12 cellular contexts compared by ENCODE assay signal in genomic region chr3:188220988-188221818, GRCh38.
DNase-seq lines count a peak whose midpoint lies in the region; TF ChIP-seq lines count a peak whose summit lies in the region.
"Had no signal": no experiment of that assay in that cellular context is flagged by ENCODE, and none has a peak within 500 bp of the region (broad histone marks: within the 10 kb centered on the region; RNA-seq: fewer than 3 reads in every experiment).

No MANE protein-coding gene starts in this region.

- no peaks in the 10 kb centered on the region for H3K27me3 ChIP-seq in liver (ENCODE audit: control insufficient read depth in 4 of 4, insufficient read depth in 4 of 4, low read length in 3 of 4)
- no peaks in the 10 kb centered on the region for H3K27me3 ChIP-seq in stomach smooth muscle (ENCODE audit: control insufficient read depth in 1 of 2, insufficient read depth in 2 of 2, low read length in 2 of 2)

- no peak overlapping the region for H3K27ac ChIP-seq in liver (ENCODE audit: low read depth in 1 of 2, low read length in 2 of 2)
- H3K27ac ChIP-seq in stomach smooth muscle (ENCODE audit: low read length) = peak overlapping the region; percentile 100

- H3K4me1 ChIP-seq in liver (ENCODE audit: control insufficient read depth in 4 of 4, insufficient read depth in 4 of 4, low read length in 3 of 4) = peaks cover 0 to 11% (median 9%) of the 10 kb centered on the region in 4 donors
- H3K4me1 ChIP-seq in stomach smooth muscle (ENCODE audit: control insufficient read depth, insufficient read depth, low read length) = peaks cover 57% of the 10 kb centered on the region

- H3K36me3 ChIP-seq in liver (ENCODE audit: control insufficient read depth in 4 of 4, insufficient read depth in 3 of 4, low read depth in 1 of 4, low read length in 3 of 4) (peaks cover 0 to 4% (median 0%) of the 10 kb centered on the region in 4 donors), stomach smooth muscle (ENCODE audit: control insufficient read depth in 2 of 2, insufficient read depth in 2 of 2, low read length in 2 of 2) (peaks cover 10 to 22% of the 10 kb centered on the region in 2 donors)

- WGBS in liver = 77% methylated on average over 11 of the region's 11 CpGs

- H3K4me3 ChIP-seq in liver (ENCODE audit: low read depth in 1 of 3, low read length in 3 of 3) (no peak overlapping the region), stomach smooth muscle (ENCODE audit: low read length in 2 of 2) (peak overlapping the region; percentile 27 to 62)
- H3K4me3 ChIP-seq: GM23338 had no signal

- DNase-seq in HCEC 1CT (peak; percentile 87), dermis blood vessel endothelial cell (peak; percentile 28), NCI-H2171 treated with DMSO at 0.1 percent for 48 hours (lab: John Stamatoyannopoulos, UW) (no peak), occipital lobe (lab: John Stamatoyannopoulos, UW) (no peak), mesenteric fat pad (ENCODE audit: low spot score) (no peak)
- no peak for DNase-seq in activated CD8-positive, alpha-beta memory T cell treated with anti-CD3 and anti-CD28 coated beads, Interleukin-2, amount 50 U/mL, for 4 hours
- DNase-seq: COR-L47, kidney, NCI-H1105 treated with DMSO at 0.1 percent for 48 hours had no signal

- H3K9ac ChIP-seq in liver (ENCODE audit: low read depth in 1 of 2, low read length in 2 of 2) (no peak overlapping the region), stomach smooth muscle (ENCODE audit: low read length in 2 of 2) (peak overlapping the region; percentile 70 to 81)

- TF ChIP-seq RAD21 in liver (IDR thresholded peaks at IDR 0.05) = peak in 1 of 2 donors; percentile 32

- no peak for TF ChIP-seq CTCF in liver (IDR thresholded peaks at IDR 0.05; ENCODE audit: low read depth, low read length, missing input control)

- H3K9me3 ChIP-seq in liver (ENCODE audit: control insufficient read depth in 4 of 4, low read length in 3 of 4) (no peaks in the 10 kb centered on the region), stomach smooth muscle (ENCODE audit: control insufficient read depth in 2 of 2, low read length in 2 of 2) (no peaks in the 10 kb centered on the region)

TF ChIP-seq in liver, 16 proteins besides CTCF, POLR2A, EP300 and RAD21:
- TF ChIP-seq GABPA (IDR thresholded peaks at IDR 0.05 in 1 of 2, conservative IDR thresholded peaks at IDR 0.05 in 1 of 2) (no peak), ATF3 (IDR thresholded peaks at IDR 0.05) (no peak), JUND (IDR thresholded peaks at IDR 0.05) (no peak), MAX (IDR thresholded peaks at IDR 0.05) (no peak), REST (IDR thresholded peaks at IDR 0.05) (no peak), FOXA2 (IDR thresholded peaks at IDR 0.05) (no peak), SP1 (IDR thresholded peaks at IDR 0.05) (peak; percentile 68), RXRA (IDR thresholded peaks at IDR 0.05) (peak in 1 of 2 donors; percentile 36)

Comparison
In these comparisons a context has a peak if more than half of its experiments do, and no peak if none do; other contexts are left out.
1. DNase-seq: peak in HCEC 1CT (single experiment) and dermis blood vessel endothelial cell (single experiment); none in activated CD8-positive, alpha-beta memory T cell treated with anti-CD3 and anti-CD28 coated beads, Interleukin-2, amount 50 U/mL, for 4 hours (single experiment), NCI-H2171 treated with DMSO at 0.1 percent for 48 hours (single experiment), occipital lobe (single experiment) and mesenteric fat pad (single experiment).
2. H3K4me3 ChIP-seq: peak in stomach smooth muscle (2 of 2); none in liver (0 of 3).
3. H3K9ac ChIP-seq: peak in stomach smooth muscle (2 of 2); none in liver (0 of 2).